Comparison of ENCODE assay signal across 8 cellular contexts in the genomic region with DNA sequence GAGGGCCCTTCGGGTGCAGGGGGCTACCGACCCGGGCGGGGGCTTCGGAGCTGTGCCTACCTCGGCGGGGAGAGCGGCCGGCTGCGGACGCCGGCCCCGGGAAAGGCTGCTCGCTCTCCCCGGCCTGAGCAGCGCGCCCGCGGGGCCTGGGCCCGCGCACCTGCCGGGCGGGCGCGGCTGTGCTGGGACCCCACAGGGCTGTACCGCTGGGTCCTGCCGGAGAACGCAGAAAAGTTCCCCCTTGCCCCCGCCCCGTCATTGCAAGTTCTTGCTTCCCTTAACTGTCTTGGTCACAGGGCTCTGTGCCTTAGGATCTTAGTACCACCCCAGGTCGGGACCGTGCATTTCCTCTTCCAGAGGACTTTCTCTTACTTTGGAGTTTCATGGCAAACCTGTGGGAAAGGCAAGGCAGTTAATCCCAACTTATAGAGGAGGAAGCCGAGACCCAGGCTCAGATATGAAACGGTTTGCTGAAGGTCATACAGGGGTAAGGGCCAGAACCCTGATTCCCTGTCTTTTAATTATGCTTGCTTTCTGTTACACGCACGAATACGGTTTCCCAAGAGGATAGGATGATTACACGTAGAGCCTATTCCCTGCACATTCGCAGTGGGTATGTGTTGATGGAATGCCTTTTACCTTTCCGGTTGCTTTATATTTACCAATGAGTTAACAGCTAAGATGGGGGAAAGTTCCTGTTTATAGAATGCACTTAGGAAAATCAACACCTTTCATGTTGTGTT. TPM values are rescaled to one million over a fixed set of nuclear protein-coding genes. Genes with fewer than 3 reads are reported as not detected.
A peak's percentile ranks its signal among the peaks of the same experiment; 100 is the strongest.
DNase-seq lines count a peak whose midpoint lies in the region; ATAC-seq and TF ChIP-seq lines count a peak whose summit lies in the region.

No MANE protein-coding gene starts in this region.

- TSS peak; percentile 33 for BruUV-seq in Caco-2 (replicated peaks; lab: Mats Ljungman, UMichigan)

- DNase-seq in Caco-2 (no peak), HT-29 (ENCODE audit: low spot score) (peak; percentile 45), fibroblast of peridontal ligament (ENCODE audit: extremely low read depth) (peak; percentile 30), NCI-H2196 (lab: John Stamatoyannopoulos, UW; ENCODE audit: unreplicated experiment) (no peak), GM20000 (ENCODE audit: low spot score) (no peak)
- no peak for DNase-seq in activated CD4-positive, alpha-beta T cell treated with anti-CD3 and anti-CD28 coated beads, Interleukin-2, amount 10 ng/mL, durations not matched to agents 24 days and 14 days
- peak; percentile 61 for DNase-seq in natural killer cell treated with Interleukin-12 subunit alpha and Interleukin-12 subunit beta and Interleukin-15 and Interleukin-18, amount 100 ng/mL, for 72 hours (ENCODE audit: low spot score)

- H3K4me1 ChIP-seq in Caco-2, result no peaks in the 10 kb centered on the region

- no peaks in the 10 kb centered on the region for H3K9me3 ChIP-seq in Caco-2

- CTCF ChIA-PET in Caco-2 (lab: Charles Lee), result interaction anchor here (0.6 to 0.8 kb wide), 4 partner anchors 9 to 1212 kb away, joined by 3 to 8 read pairs (median 4); no protein-coding TSS in a partner anchor

- peak overlapping the region; percentile 93 for H3K4me3 ChIP-seq in Caco-2 (ENCODE audit: low read depth, low read length)

- H3K27me3 Mint-ChIP-seq in Caco-2 (ENCODE audit: insufficient read depth, unreplicated experiment), result peaks cover 13% of the 10 kb centered on the region
- H3K27me3 Mint-ChIP-seq in activated CD4-positive, alpha-beta T cell treated with anti-CD3 and anti-CD28 coated beads, Interleukin-2, amount 10 ng/mL, durations not matched to agents 24 days and 14 days, result no peaks in the 10 kb centered on the region
- H3K27me3 Mint-ChIP-seq in natural killer cell treated with Interleukin-12 subunit alpha and Interleukin-12 subunit beta and Interleukin-15 and Interleukin-18, amount 100 ng/mL, for 72 hours, result no peaks in the 10 kb centered on the region

- no peaks in the 10 kb centered on the region for H3K9me3 Mint-ChIP-seq in Caco-2 (ENCODE audit: unreplicated experiment)
- no peaks in the 10 kb centered on the region for H3K9me3 Mint-ChIP-seq in activated CD4-positive, alpha-beta T cell treated with anti-CD3 and anti-CD28 coated beads, Interleukin-2, amount 10 ng/mL, durations not matched to agents 24 days and 14 days
- no peaks in the 10 kb centered on the region for H3K9me3 Mint-ChIP-seq in natural killer cell treated with Interleukin-12 subunit alpha and Interleukin-12 subunit beta and Interleukin-15 and Interleukin-18, amount 100 ng/mL, for 72 hours

- intact Hi-C loops in Caco-2 (cut with micrococcal nuclease; ENCODE audit: unreplicated experiment), result loop anchor here (1.0 to 10.0 kb wide), 4 partner anchors 30 to 346 kb away; a partner anchor contains a TSS
- intact Hi-C loops in activated CD4-positive, alpha-beta T cell treated with anti-CD3 and anti-CD28 coated beads, Interleukin-2, amount 10 ng/mL, durations not matched to agents 24 days and 14 days (cut with micrococcal nuclease), result loop anchor here (1.0 to 2.0 kb wide), 4 partner anchors 20 to 215 kb away; no protein-coding TSS in a partner anchor

- no peaks in the 10 kb centered on the region for H3K36me3 ChIP-seq in Caco-2 (ENCODE audit: control insufficient read depth, insufficient read depth, low read length)

- POLR2A ChIA-PET in Caco-2 (lab: Charles Lee), result no interaction called here

- no peak for TF ChIP-seq CTCF in Caco-2 (IDR thresholded peaks at IDR 0.05; ENCODE audit: insufficient read depth in 1 of 2, low read depth in 1 of 2, low read length in 1 of 2, severe bottlenecking in 1 of 2, unreplicated experiment in 1 of 2)
- no peak for TF ChIP-seq CTCF in GM20000 (IDR thresholded peaks at IDR 0.05; ENCODE audit: extremely low read depth, missing control alignments)

- peak overlapping the region; percentile 86 for H3K4me3 Mint-ChIP-seq in Caco-2 (ENCODE audit: unreplicated experiment)
- peak overlapping the region; percentile 96 for H3K4me3 Mint-ChIP-seq in activated CD4-positive, alpha-beta T cell treated with anti-CD3 and anti-CD28 coated beads, Interleukin-2, amount 10 ng/mL, durations not matched to agents 24 days and 14 days
- H3K4me3 Mint-ChIP-seq in natural killer cell treated with Interleukin-12 subunit alpha and Interleukin-12 subunit beta and Interleukin-15 and Interleukin-18, amount 100 ng/mL, for 72 hours, result peak overlapping the region; percentile 91

- no peaks in the 10 kb centered on the region for H3K27me3 ChIP-seq in Caco-2 (replicated peaks; ENCODE audit: control insufficient read depth, insufficient read depth, low read length)

- peaks cover 13% of the 10 kb centered on the region for H3K4me1 Mint-ChIP-seq in Caco-2 (ENCODE audit: low read depth, unreplicated experiment)
- H3K4me1 Mint-ChIP-seq in activated CD4-positive, alpha-beta T cell treated with anti-CD3 and anti-CD28 coated beads, Interleukin-2, amount 10 ng/mL, durations not matched to agents 24 days and 14 days, result peaks cover 45% of the 10 kb centered on the region
- H3K4me1 Mint-ChIP-seq in natural killer cell treated with Interleukin-12 subunit alpha and Interleukin-12 subunit beta and Interleukin-15 and Interleukin-18, amount 100 ng/mL, for 72 hours (ENCODE audit: low read depth in 2 of 2), result peaks cover 29 to 33% of the 10 kb centered on the region in 2 donors

- H3K27ac Mint-ChIP-seq in Caco-2 (ENCODE audit: unreplicated experiment), result no peak overlapping the region
- peak overlapping the region; percentile 87 for H3K27ac Mint-ChIP-seq in activated CD4-positive, alpha-beta T cell treated with anti-CD3 and anti-CD28 coated beads, Interleukin-2, amount 10 ng/mL, durations not matched to agents 24 days and 14 days
- peak overlapping the region; percentile 76 to 86 for H3K27ac Mint-ChIP-seq in natural killer cell treated with Interleukin-12 subunit alpha and Interleukin-12 subunit beta and Interleukin-15 and Interleukin-18, amount 100 ng/mL, for 72 hours

- H3K36me3 Mint-ChIP-seq in Caco-2 (ENCODE audit: insufficient read depth, unreplicated experiment), result no peaks in the 10 kb centered on the region
- H3K36me3 Mint-ChIP-seq in activated CD4-positive, alpha-beta T cell treated with anti-CD3 and anti-CD28 coated beads, Interleukin-2, amount 10 ng/mL, durations not matched to agents 24 days and 14 days (ENCODE audit: low read depth), result peaks cover 21% of the 10 kb centered on the region
- no peaks in the 10 kb centered on the region for H3K36me3 Mint-ChIP-seq in natural killer cell treated with Interleukin-12 subunit alpha and Interleukin-12 subunit beta and Interleukin-15 and Interleukin-18, amount 100 ng/mL, for 72 hours

- ATAC-seq in GM19463 (IDR thresholded peaks at IDR 0.05; ENCODE audit: unreplicated experiment), result peak; percentile 24
- ATAC-seq in natural killer cell treated with Interleukin-12 subunit alpha and Interleukin-12 subunit beta and Interleukin-15 and Interleukin-18, amount 100 ng/mL, for 72 hours, result peak in 1 of 2 donors; percentile 53

RNA-seq across cellular contexts. Expression of a gene that starts 0.7 kb away (rescaled TPM):
- 9.6 and 12.0 TPM in 2 replicates for total RNA-seq in Caco-2 (2022)
- 5.4 and 6.3 TPM in 2 replicates for total RNA-seq in HT-29 (2014; rRNA removed; shearing (Covaris generic))
- total RNA-seq in activated CD4-positive, alpha-beta T cell treated with anti-CD3 and anti-CD28 coated beads, Interleukin-2, amount 10 ng/mL, durations not matched to agents 24 days and 14 days, result 42.1 and 45.4 TPM in 2 replicates
- total RNA-seq in natural killer cell treated with Interleukin-12 subunit alpha and Interleukin-12 subunit beta and Interleukin-15 and Interleukin-18, amount 100 ng/mL, for 72 hours, result 10 to 100 TPM; 33.8 to 40.8 TPM

Comparison
In these comparisons a context has a peak if more than half of its experiments do, and no peak if none do; other contexts are left out.
1. DNase-seq: peak in HT-29 (single experiment), fibroblast of peridontal ligament (single experiment) and natural killer cell treated with Interleukin-12 subunit alpha and Interleukin-12 subunit beta and Interleukin-15 and Interleukin-18, amount 100 ng/mL, for 72 hours (single experiment); none in Caco-2 (0 of 2), activated CD4-positive, alpha-beta T cell treated with anti-CD3 and anti-CD28 coated beads, Interleukin-2, amount 10 ng/mL, durations not matched to agents 24 days and 14 days (single experiment), NCI-H2196 (single experiment) and GM20000 (single experiment).
2. Peak in every context shown above with its lines, with median percentiles within 50 percentile points of each other: H3K4me3 Mint-ChIP-seq.